16 cellular contexts compared by ENCODE assay signal in the genomic region with DNA sequence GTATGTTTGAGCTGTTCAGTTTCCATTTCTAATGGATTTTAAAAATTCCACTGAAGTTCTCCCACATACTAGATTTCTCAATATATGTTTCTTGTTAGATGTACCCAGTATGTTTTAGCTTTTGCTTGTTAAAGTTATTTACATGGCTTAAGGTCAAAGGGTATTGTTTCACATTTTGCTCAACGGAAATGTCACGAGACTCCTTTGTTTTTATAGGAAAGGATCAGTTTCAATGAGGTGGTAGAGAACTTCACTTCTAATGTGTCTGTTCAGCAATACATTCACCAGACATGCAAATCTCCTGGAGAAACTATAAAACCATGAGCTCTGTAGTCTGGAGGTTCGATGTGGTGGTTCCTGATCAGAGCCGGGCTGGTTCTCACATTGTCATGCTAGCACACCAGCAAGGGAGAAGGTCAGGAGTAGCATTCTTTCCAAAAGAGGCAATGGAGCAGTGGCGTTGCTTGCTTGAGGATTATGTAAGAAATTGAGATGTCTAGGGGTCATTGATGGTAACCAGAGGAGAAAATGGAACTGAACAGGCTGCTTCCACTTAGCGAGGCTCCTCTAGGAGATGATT.
"Had no signal": no experiment of that assay in that cellular context is flagged by ENCODE, and none has a peak within 500 bp of the region (broad histone marks: within the 10 kb centered on the region; RNA-seq: fewer than 3 reads in every experiment).

No MANE protein-coding gene starts in this region.

- H3K4me3 Mint-ChIP-seq: naive thymus-derived CD4-positive, alpha-beta T cell; neural crest cell had no signal

- H3K36me3 ChIP-seq: gastrocnemius medialis, heart right ventricle, right atrium auricular region had no signal

- H3K9me3 ChIP-seq: gastrocnemius medialis, heart right ventricle, right atrium auricular region had no signal

- DNase-seq: erythroblast; gastrocnemius medialis; heart right ventricle; hypothalamus; kidney glomerular epithelial cell; mammary epithelial cell; naive thymus-derived CD4-positive, alpha-beta T cell; posterior cingulate gyrus; small intestine; stimulated activated CD4-positive, alpha-beta T cell treated with anti-CD3 and anti-CD28 coated beads, Interleukin-12 subunit alpha, Interleukin-12 subunit beta, amount 100 ng/mL, for 4 hours; stimulated activated naive CD4-positive, alpha-beta T cell treated with Interleukin-2 at 50 U/mL for 16 hours; trophoblast cell had no signal

- H3K27ac ChIP-seq: coronary artery, gastrocnemius medialis, heart right ventricle, right atrium auricular region had no signal

- H3K27ac Mint-ChIP-seq: naive thymus-derived CD4-positive, alpha-beta T cell had no signal

- H3K27me3 ChIP-seq: gastrocnemius medialis, heart right ventricle, right atrium auricular region had no signal

- H3K4me3 ChIP-seq: coronary artery, gastrocnemius medialis, heart right ventricle, right atrium auricular region had no signal

- H3K36me3 Mint-ChIP-seq: naive thymus-derived CD4-positive, alpha-beta T cell had no signal

- H3K4me1 ChIP-seq: gastrocnemius medialis, right atrium auricular region had no signal

- ATAC-seq: gastrocnemius medialis; heart right ventricle; left lobe of liver; naive thymus-derived CD4-positive, alpha-beta T cell had no signal
